Comparison of ENCODE assay signal across 14 cellular contexts in the genomic region with DNA sequence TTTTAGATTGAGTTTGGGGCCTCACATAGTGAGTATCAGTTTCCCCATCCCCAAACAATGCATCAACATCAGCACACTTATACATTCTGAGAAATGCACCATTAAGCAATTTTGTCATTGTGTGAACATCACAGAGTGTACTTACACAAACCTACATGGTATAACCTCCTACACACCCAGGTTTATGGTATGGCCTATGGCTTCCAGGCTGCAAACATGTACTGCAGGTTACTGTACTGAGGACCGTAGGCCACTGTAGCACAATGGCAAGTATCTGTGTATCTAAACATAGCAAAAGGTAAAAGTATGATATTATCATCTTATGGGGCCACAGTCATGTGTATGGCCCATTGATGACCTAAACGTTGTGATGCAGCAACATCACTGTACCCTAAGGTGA.
"Had no signal": no experiment of that assay in that cellular context is flagged by ENCODE, and none has a peak within 500 bp of the region (broad histone marks: within the 10 kb centered on the region; RNA-seq: fewer than 3 reads in every experiment).

No MANE protein-coding gene starts in this region.

- H3K27ac Mint-ChIP-seq: activated CD8-positive, alpha-beta T cell treated with anti-CD3 and anti-CD28 coated beads, Interleukin-2, amount 10 ng/mL, durations not matched to agents 7 days and 5 days had no signal

- H3K4me3 Mint-ChIP-seq: activated CD8-positive, alpha-beta T cell treated with anti-CD3 and anti-CD28 coated beads, Interleukin-2, amount 10 ng/mL, durations not matched to agents 7 days and 5 days; memory B cell had no signal

- H3K27ac ChIP-seq: cardiac muscle cell, esophagus squamous epithelium, left ventricle myocardium inferior, tibial artery had no signal

- H3K9me3 Mint-ChIP-seq: memory B cell had no signal

- ATAC-seq: activated CD8-positive, alpha-beta T cell treated with anti-CD3 and anti-CD28 coated beads, Interleukin-2, amount 10 ng/mL, durations not matched to agents 7 days and 5 days had no signal

- H3K27me3 ChIP-seq: cardiac muscle cell, esophagus squamous epithelium, tibial artery had no signal

- DNase-seq: activated CD4-positive, alpha-beta T cell treated with anti-CD3 and anti-CD28 coated beads for 48 hours; activated CD8-positive, alpha-beta memory T cell treated with anti-CD3 and anti-CD28 coated beads, Interleukin-2, amount 50 U/mL, for 4 hours; activated CD8-positive, alpha-beta T cell treated with anti-CD3 and anti-CD28 coated beads, Interleukin-2, amount 10 ng/mL, durations not matched to agents 7 days and 5 days; activated naive CD4-positive, alpha-beta T cell treated with Interleukin-2 at 50 U/mL for 16 hours; esophagus squamous epithelium; kidney; left ventricle myocardium inferior; stimulated activated CD4-positive, alpha-beta T cell treated with anti-CD3 and anti-CD28 coated beads, Interleukin-2, amount 100 ng/mL, for 24 hours; T-helper 2 cell; tibial artery had no signal

- H3K27me3 Mint-ChIP-seq: memory B cell had no signal

- H3K9me3 ChIP-seq: esophagus squamous epithelium, left ventricle myocardium inferior, tibial artery had no signal

- FAIRE-seq: astrocyte, kidney, urothelium cell line had no signal

- H3K36me3 ChIP-seq: cardiac muscle cell, left ventricle myocardium inferior, tibial artery had no signal

- H3K4me3 ChIP-seq: cardiac muscle cell, esophagus squamous epithelium, left ventricle myocardium inferior, tibial artery had no signal
